26 cellular contexts compared by ENCODE assay signal in genomic region chr12:124952295-124952694, GRCh38.
"Had no signal": no experiment of that assay in that cellular context is flagged by ENCODE, and none has a peak within 500 bp of the region (broad histone marks: within the 10 kb centered on the region; RNA-seq: fewer than 3 reads in every experiment).

No MANE protein-coding gene starts in this region.

- H3K27ac ChIP-seq: breast epithelium, hepatocyte, pancreas, prostate gland, tibial nerve had no signal

- H3K4me2 ChIP-seq: hepatocyte, smooth muscle cell had no signal

- H3K79me2 ChIP-seq: hepatocyte had no signal

- FAIRE-seq: frontal cortex, keratinocyte, pancreas had no signal

- H3K36me3 ChIP-seq: prostate gland had no signal

- H3K4me3 ChIP-seq: breast epithelium, hepatocyte, pancreas, prostate gland, smooth muscle cell, tibial nerve had no signal

- H2AFZ ChIP-seq: hepatocyte had no signal

- ATAC-seq: activated CD8-positive, alpha-beta T cell treated with anti-CD3 and anti-CD28 coated beads for 36 hours; activated naive CD4-positive, alpha-beta T cell treated with anti-CD3 and anti-CD28 coated beads, Interleukin-2, amount 50 U/mL, for 72 hours; activated T-cell treated with anti-CD3 and anti-CD28 coated beads, Interleukin-2, amount 50 U/mL, for 4 hours; activated T-helper 17 cell treated with anti-CD3 and anti-CD28 coated beads, Interleukin-2, amount 50 U/mL, for 72 hours; left cardiac atrium; pancreas; stimulated activated naive B cell treated with anti-CD40 and anti-IgM and Interleukin-4, amounts not matched to agents 10 μg/mL and 1 μg/mL and 100 μg/mL, for 72 hours had no signal

- H3K27me3 ChIP-seq: breast epithelium, hepatocyte, pancreas, tibial nerve had no signal

- H3K4me1 ChIP-seq: breast epithelium, pancreas, prostate gland, tibial nerve had no signal

- DNase-seq: activated B cell treated with CpG ODN at 0.5 μM for 24 hours; activated CD4-positive, alpha-beta T cell treated with anti-CD3 and anti-CD28 coated beads, Interleukin-2, amount 50 U/mL, for 1 hour; activated CD8-positive, alpha-beta T cell treated with anti-CD3 and anti-CD28 coated beads for 36 hours; activated gamma-delta T cell treated with Interleukin-2 at 50 U/mL for 16 hours; activated T-cell treated with anti-CD3 and anti-CD28 coated beads, Interleukin-2, amount 50 U/mL, for 4 hours; dermis blood vessel endothelial cell; effector CD4-positive, alpha-beta T cell; glutamatergic neuron; left cardiac atrium; mammary epithelial cell; nephron progenitor cell; retina; stimulated activated CD4-positive, alpha-beta T cell treated with anti-CD3 and anti-CD28 coated beads, Interleukin-1b, Interleukin-23, amount 100 ng/mL, for 48 hours; stimulated activated CD4-positive, alpha-beta T cell treated with anti-CD3 and anti-CD28 coated beads, Interleukin-4, amount 100 ng/mL, for 4 hours; stimulated activated CD8-positive, alpha-beta memory T cell treated with anti-CD3 and anti-CD28 coated beads, Interleukin-4, amount 100 ng/mL, for 48 hours; stimulated activated naive B cell treated with anti-CD40 and anti-IgM and Interleukin-4, amounts not matched to agents 10 μg/mL and 1 μg/mL and 100 μg/mL, for 72 hours had no signal

- H3K9me3 ChIP-seq: breast epithelium, pancreas, prostate gland, tibial nerve had no signal
